In genomic region chr6:80366721-80367120, GRCh38 we compare ENCODE assay signal across 12 cellular contexts.
DNase-seq lines count a peak whose midpoint lies in the region; ATAC-seq and TF ChIP-seq lines count a peak whose summit lies in the region.
"Had no signal": no experiment of that assay in that cellular context is flagged by ENCODE, and none has a peak within 500 bp of the region (broad histone marks: within the 10 kb centered on the region; RNA-seq: fewer than 3 reads in every experiment).

No MANE protein-coding gene starts in this region.

- no peak for ATAC-seq in HG02798 (IDR thresholded peaks at IDR 0.05; ENCODE audit: poor library complexity, unreplicated experiment)
- no peak for ATAC-seq in GM21360 (IDR thresholded peaks at IDR 0.05; ENCODE audit: unreplicated experiment)

- POLR2A ChIA-PET in activated CD4-positive, alpha-beta memory T cell treated with anti-CD3 and anti-CD28 coated beads for 36 hours (lab: Charles Lee): no interaction called here

- peaks cover 3% of the 10 kb centered on the region for H3K27me3 Mint-ChIP-seq in brain
- no peaks in the 10 kb centered on the region for H3K27me3 Mint-ChIP-seq in activated CD4-positive, alpha-beta memory T cell treated with anti-CD3 and anti-CD28 coated beads for 36 hours
- H3K27me3 Mint-ChIP-seq: naive B cell had no signal

- DNase-seq in H4 (ENCODE audit: low spot score) (peak; percentile 4), NCI-H2196 treated with DMSO at 0.1 percent for 48 hours (lab: John Stamatoyannopoulos, UW; ENCODE audit: unreplicated experiment) (peak; percentile 54), myocyte (ENCODE audit: low read depth) (peak; percentile 55), ACHN (no peak)
- DNase-seq in activated CD4-positive, alpha-beta memory T cell treated with anti-CD3 and anti-CD28 coated beads for 36 hours: no peak
- DNase-seq: colonic mucosa; hippocampal formation; naive B cell; stimulated activated CD8-positive, alpha-beta memory T cell treated with anti-CD3 and anti-CD28 coated beads, Interleukin-4, amount 100 ng/mL, for 48 hours had no signal

- in situ Hi-C loops in ACHN (cut with HindIII; ENCODE audit: low pct_ligation_motif_present, low pct_unique_long_range_greater_than_20kb, low sequenced_read_pairs): no loop called here

- peaks cover 1% of the 10 kb centered on the region for H3K36me3 Mint-ChIP-seq in brain
- H3K36me3 Mint-ChIP-seq in activated CD4-positive, alpha-beta memory T cell treated with anti-CD3 and anti-CD28 coated beads for 36 hours: no peaks in the 10 kb centered on the region

- intact Hi-C loops in activated CD4-positive, alpha-beta memory T cell treated with anti-CD3 and anti-CD28 coated beads for 36 hours (cut with micrococcal nuclease): no loop called here

- H3K4me1 Mint-ChIP-seq in brain: peaks cover 12% of the 10 kb centered on the region
- no peaks in the 10 kb centered on the region for H3K4me1 Mint-ChIP-seq in activated CD4-positive, alpha-beta memory T cell treated with anti-CD3 and anti-CD28 coated beads for 36 hours (ENCODE audit: low read depth)

- peak overlapping the region in 1 of 5 experiments; percentile 28 for H3K4me3 Mint-ChIP-seq in brain
- no peak overlapping the region for H3K4me3 Mint-ChIP-seq in activated CD4-positive, alpha-beta memory T cell treated with anti-CD3 and anti-CD28 coated beads for 36 hours
- H3K4me3 Mint-ChIP-seq: naive B cell had no signal

- peak overlapping the region in 4 of 5 experiments; percentile 11 to 54 (median 41) for H3K27ac Mint-ChIP-seq in brain
- H3K27ac Mint-ChIP-seq in activated CD4-positive, alpha-beta memory T cell treated with anti-CD3 and anti-CD28 coated beads for 36 hours: no peak overlapping the region
- H3K27ac Mint-ChIP-seq: naive B cell had no signal

- no peak for TF ChIP-seq CTCF in brain (conservative IDR thresholded peaks at IDR 0.05)

- CTCF ChIA-PET in activated CD4-positive, alpha-beta memory T cell treated with anti-CD3 and anti-CD28 coated beads for 36 hours (lab: Charles Lee): no interaction called here

- H3K9me3 Mint-ChIP-seq in brain: peaks cover 3 to 18% (median 16%) of the 10 kb centered on the region in 5 experiments
- H3K9me3 Mint-ChIP-seq in activated CD4-positive, alpha-beta memory T cell treated with anti-CD3 and anti-CD28 coated beads for 36 hours: no peaks in the 10 kb centered on the region

Comparison
In these comparisons a context has a peak if more than half of its experiments do, and no peak if none do; other contexts are left out.
1. DNase-seq: peak in H4 (single experiment), NCI-H2196 treated with DMSO at 0.1 percent for 48 hours (single experiment) and myocyte (single experiment); none in ACHN (single experiment) and activated CD4-positive, alpha-beta memory T cell treated with anti-CD3 and anti-CD28 coated beads for 36 hours (single experiment).